Comparison of ENCODE assay signal across 11 cellular contexts in the genomic region with DNA sequence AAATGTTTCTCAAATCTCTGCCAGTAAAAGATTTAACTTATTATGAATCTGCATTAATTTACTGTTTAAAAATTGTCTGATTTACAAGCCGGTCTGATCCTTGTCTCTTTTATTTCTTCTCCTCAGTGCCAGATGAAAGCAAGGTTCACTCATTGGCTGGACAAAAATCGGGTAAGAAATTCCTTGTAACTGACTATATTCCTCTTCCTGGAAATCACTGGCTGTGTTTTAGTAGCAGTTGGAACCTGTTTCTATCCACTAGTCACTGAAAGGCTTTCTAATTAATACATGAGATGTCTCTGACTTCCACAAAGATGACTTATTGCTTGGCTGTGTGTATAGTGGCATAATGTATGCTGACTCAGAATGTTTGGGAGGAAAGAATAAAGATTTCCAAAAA.
DNase-seq lines count a peak whose midpoint lies in the region; ATAC-seq and TF ChIP-seq lines count a peak whose summit lies in the region.
"Had no signal": no experiment of that assay in that cellular context is flagged by ENCODE, and none has a peak within 500 bp of the region (broad histone marks: within the 10 kb centered on the region; RNA-seq: fewer than 3 reads in every experiment).

No MANE protein-coding gene starts in this region.

- intact Hi-C loops in CD14-positive monocyte (cut with micrococcal nuclease): no loop called here

- H2AFZ ChIP-seq in osteoblast (ENCODE audit: low read length): no peak overlapping the region

- no peaks in the 10 kb centered on the region for H3K4me1 Mint-ChIP-seq in CD14-positive monocyte

- H3K36me3 Mint-ChIP-seq in CD14-positive monocyte: no peaks in the 10 kb centered on the region

- H3K27ac ChIP-seq in osteoblast (ENCODE audit: low read depth, low read length): peak overlapping the region; percentile 49
- H3K27ac ChIP-seq: neutrophil had no signal

- H3K9me3 ChIP-seq in osteoblast (ENCODE audit: low read depth, low read length): no peaks in the 10 kb centered on the region
- H3K9me3 ChIP-seq: neutrophil had no signal

- H3K27me3 Mint-ChIP-seq in CD14-positive monocyte (ENCODE audit: low read depth in 3 of 3): no peaks in the 10 kb centered on the region

- peaks cover 3% of the 10 kb centered on the region for H3K4me1 ChIP-seq in osteoblast (ENCODE audit: insufficient read depth, low read length)

- peak; percentile 47 for DNase-seq in EL
- peak; percentile 91 for DNase-seq in fibroblast of the aortic adventitia (ENCODE audit: low read depth)
- peak; percentile 88 for DNase-seq in osteoblast (ENCODE audit: insufficient read length, low spot score, missing footprints)
- no peak for DNase-seq in NCI-H2196 treated with DMSO at 0.1 percent for 48 hours (lab: John Stamatoyannopoulos, UW; ENCODE audit: unreplicated experiment)
- DNase-seq in CD14-positive monocyte (ENCODE audit: low spot score): no peak
- no peak for DNase-seq in NCI-H526 (lab: John Stamatoyannopoulos, UW)
- no peak for DNase-seq in NCI-H1930 (lab: John Stamatoyannopoulos, UW)
- DNase-seq: activated naive CD4-positive, alpha-beta T cell treated with Interleukin-2 at 50 U/mL for 16 hours; left colon had no signal

- ATAC-seq in SK-N-SH treated with all-trans-retinoic acid at 6 μM for 48 hours: peak; percentile 97
- ATAC-seq: left colon had no signal

- TF ChIP-seq CTCF in fibroblast of the aortic adventitia (IDR thresholded peaks at IDR 0.05; ENCODE audit: insufficient read depth, low read length): no peak
- no peak for TF ChIP-seq CTCF in osteoblast (IDR thresholded peaks at IDR 0.05; ENCODE audit: extremely low read depth, low read depth, low read length)
- TF ChIP-seq CTCF in CD14-positive monocyte (IDR thresholded peaks at IDR 0.05): no peak

- H3K4me2 ChIP-seq in osteoblast (ENCODE audit: insufficient read depth, low read length): peak overlapping the region; percentile 20

- no peak overlapping the region for H3K4me3 ChIP-seq in fibroblast of the aortic adventitia (ENCODE audit: low read depth, low read length)
- H3K4me3 ChIP-seq in osteoblast (ENCODE audit: insufficient read depth, low read length): no peak overlapping the region

- no peaks in the 10 kb centered on the region for H3K36me3 ChIP-seq in osteoblast (ENCODE audit: insufficient read depth, low read length)
- H3K36me3 ChIP-seq: neutrophil had no signal

- H3K4me3 Mint-ChIP-seq in CD14-positive monocyte: no peak overlapping the region

- H4K20me1 ChIP-seq in osteoblast (ENCODE audit: insufficient read depth, low read length): no peaks in the 10 kb centered on the region

- no peaks in the 10 kb centered on the region for H3K9me3 Mint-ChIP-seq in CD14-positive monocyte

- no peak overlapping the region for H3K27ac Mint-ChIP-seq in CD14-positive monocyte

- H3K79me2 ChIP-seq in osteoblast (ENCODE audit: insufficient read depth, low read length): no peaks in the 10 kb centered on the region

- no peaks in the 10 kb centered on the region for H3K27me3 ChIP-seq in osteoblast (ENCODE audit: insufficient read depth, low read length)
- H3K27me3 ChIP-seq: neutrophil had no signal

TF ChIP-seq in SK-N-SH treated with all-trans-retinoic acid at 6 μM for 48 hours, 23 proteins besides CTCF, POLR2A, EP300 and RAD21:
- TF ChIP-seq ISL1 (CRISPR knock-in tag; IDR thresholded peaks at IDR 0.05): peak; percentile 90
- no peak for TF ChIP-seq ARNTL (CRISPR knock-in tag; IDR thresholded peaks at IDR 0.05; ENCODE audit: borderline replicate concordance, low read depth)
- TF ChIP-seq, protein P1, sequence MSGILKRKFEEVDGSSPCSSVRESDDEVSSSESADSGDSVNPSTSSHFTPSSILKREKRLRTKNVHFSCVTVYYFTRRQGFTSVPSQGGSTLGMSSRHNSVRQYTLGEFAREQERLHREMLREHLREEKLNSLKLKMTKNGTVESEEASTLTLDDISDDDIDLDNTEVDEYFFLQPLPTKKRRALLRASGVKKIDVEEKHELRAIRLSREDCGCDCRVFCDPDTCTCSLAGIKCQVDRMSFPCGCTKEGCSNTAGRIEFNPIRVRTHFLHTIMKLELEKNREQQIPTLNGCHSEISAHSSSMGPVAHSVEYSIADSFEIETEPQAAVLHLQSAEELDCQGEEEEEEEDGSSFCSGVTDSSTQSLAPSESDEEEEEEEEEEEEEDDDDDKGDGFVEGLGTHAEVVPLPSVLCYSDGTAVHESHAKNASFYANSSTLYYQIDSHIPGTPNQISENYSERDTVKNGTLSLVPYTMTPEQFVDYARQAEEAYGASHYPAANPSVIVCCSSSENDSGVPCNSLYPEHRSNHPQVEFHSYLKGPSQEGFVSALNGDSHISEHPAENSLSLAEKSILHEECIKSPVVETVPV (CRISPR knock-in tag; IDR thresholded peaks at IDR 0.05): no peak
- peak; percentile 74; the same call in 1 of the 2 replicates for TF ChIP-seq TOX (CRISPR knock-in tag; IDR thresholded peaks at IDR 0.05; ENCODE audit: borderline replicate concordance)
- 0 out of 2 replicates have a peak, but pooled peaks have one; percentile 12 for TF ChIP-seq TCF4 (CRISPR knock-in tag; IDR thresholded peaks at IDR 0.05; ENCODE audit: borderline replicate concordance)
- no peak for TF ChIP-seq ZNF565 (CRISPR knock-in tag; conservative IDR thresholded peaks at IDR 0.05; ENCODE audit: low read depth)
- TF ChIP-seq ZNF8 (CRISPR knock-in tag; IDR thresholded peaks at IDR 0.05): no peak

Comparison
In these comparisons a context has a peak if more than half of its experiments do, and no peak if none do; other contexts are left out.
1. DNase-seq: peak in EL (single experiment), fibroblast of the aortic adventitia (single experiment) and osteoblast (single experiment); none in NCI-H2196 treated with DMSO at 0.1 percent for 48 hours (single experiment), CD14-positive monocyte (single experiment), NCI-H526 (0 of 2) and NCI-H1930 (0 of 2).